8 cellular contexts compared by ENCODE assay signal in the genomic region with DNA sequence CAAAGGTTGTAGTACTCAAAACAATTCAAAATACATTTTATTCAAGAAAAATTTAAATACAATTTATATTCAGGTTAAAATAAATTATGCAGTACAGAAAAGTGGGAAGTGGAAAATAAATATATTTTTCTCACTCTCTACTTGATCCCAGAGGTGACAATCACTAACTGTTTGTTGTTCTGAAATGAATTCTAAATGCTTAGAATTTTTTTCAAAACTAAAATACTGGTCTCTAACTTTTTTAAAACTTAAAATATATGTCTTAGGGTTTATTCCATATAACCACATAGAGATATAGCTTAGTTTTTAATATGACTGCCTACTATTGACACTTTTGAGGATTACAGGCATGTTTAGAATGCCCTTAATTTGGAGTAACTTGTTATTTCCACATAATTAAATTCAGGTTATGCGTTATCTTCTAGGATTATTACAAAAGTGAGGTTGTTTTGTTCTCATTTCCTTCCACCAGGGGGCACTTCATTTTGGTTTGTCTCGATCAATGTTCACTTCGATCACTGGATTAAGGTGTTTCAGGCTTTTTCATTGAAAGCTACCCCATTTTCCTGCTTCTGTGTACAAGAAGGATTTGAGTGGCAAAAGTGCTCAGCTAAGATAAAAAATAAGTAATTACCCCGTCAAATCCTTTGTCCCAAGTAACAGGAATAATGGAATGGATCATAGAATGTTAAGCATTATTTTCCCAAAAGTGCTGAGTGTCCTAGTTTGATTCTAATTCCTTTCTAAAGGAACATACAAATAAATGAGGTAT. TPM values are rescaled to one million over a fixed set of nuclear protein-coding genes. Genes with fewer than 3 reads are reported as not detected.
DNase-seq lines count a peak whose midpoint lies in the region; ATAC-seq and TF ChIP-seq lines count a peak whose summit lies in the region.

No MANE protein-coding gene starts in this region.

- CTCF ChIA-PET in BJ (lab: Yijun Ruan, JAX) = interaction anchor here (0.7 to 13.9 kb wide), 25 partner anchors 8 to 931 kb away, joined by 3 to 275 read pairs (median 8); a partner anchor contains a TSS

- POLR2A ChIA-PET in BJ (lab: Charles Lee) = no interaction called here

- no peaks in the 10 kb centered on the region for H3K36me3 Mint-ChIP-seq in stimulated activated memory B cell treated with anti-CD40 and anti-IgM and Interleukin-4, amounts not matched to agents 10 μg/mL and 1 μg/mL and 100 μg/mL, for 72 hours

- H3K79me2 ChIP-seq in OCI-LY3 (ENCODE audit: low read length) = no peaks in the 10 kb centered on the region

- no peaks in the 10 kb centered on the region for H3K9me3 Mint-ChIP-seq in stimulated activated memory B cell treated with anti-CD40 and anti-IgM and Interleukin-4, amounts not matched to agents 10 μg/mL and 1 μg/mL and 100 μg/mL, for 72 hours

- peak overlapping the region; percentile 92 for H2AFZ ChIP-seq in OCI-LY3 (ENCODE audit: low read depth, low read length)

- H3K9ac ChIP-seq in OCI-LY3 (ENCODE audit: low read length) = peak overlapping the region; percentile 35; the same call in 1 of the 2 replicates

- H3K9me3 ChIP-seq in OCI-LY3 (ENCODE audit: insufficient read depth, low read length) (no peaks in the 10 kb centered on the region), muscle layer of duodenum (ENCODE audit: control insufficient read depth in 1 of 2, low read length in 2 of 2) (no peaks in the 10 kb centered on the region)

- H3K4me1 Mint-ChIP-seq in stimulated activated memory B cell treated with anti-CD40 and anti-IgM and Interleukin-4, amounts not matched to agents 10 μg/mL and 1 μg/mL and 100 μg/mL, for 72 hours = peaks cover 4% of the 10 kb centered on the region

- H3K27ac ChIP-seq in OCI-LY3 (ENCODE audit: low read length) (no peak overlapping the region), muscle layer of duodenum (ENCODE audit: low read length) (peak overlapping the region; percentile 45)

- peak overlapping the region; percentile 70 for H3K4me2 ChIP-seq in OCI-LY3 (ENCODE audit: low read length)

- no peaks in the 10 kb centered on the region for H3K27me3 Mint-ChIP-seq in stimulated activated memory B cell treated with anti-CD40 and anti-IgM and Interleukin-4, amounts not matched to agents 10 μg/mL and 1 μg/mL and 100 μg/mL, for 72 hours

- H3K27me3 ChIP-seq in BJ (ENCODE audit: control insufficient read depth, insufficient read depth, low read length) (no peaks in the 10 kb centered on the region), OCI-LY3 (ENCODE audit: low read depth, low read length) (no peaks in the 10 kb centered on the region), muscle layer of duodenum (ENCODE audit: low read depth, low read length) (no peaks in the 10 kb centered on the region)

- H3K4me3 ChIP-seq in BJ (ENCODE audit: low read depth, low read length) (0 out of 2 replicates have a peak overlapping the region, but pooled peaks have one; percentile 8), OCI-LY3 (ENCODE audit: low read length) (peak overlapping the region; percentile 54), muscle layer of duodenum (ENCODE audit: low read depth in 1 of 2, low read length in 2 of 2) (peak overlapping the region; percentile 44 to 60)

- peak; percentile 42 for ATAC-seq in GM18499 (IDR thresholded peaks at IDR 0.05; ENCODE audit: insufficient read depth, unreplicated experiment)
- peak; percentile 61 for ATAC-seq in HG03342 (IDR thresholded peaks at IDR 0.05; ENCODE audit: unreplicated experiment)
- ATAC-seq in stimulated activated memory B cell treated with anti-CD40 and anti-IgM and Interleukin-4, amounts not matched to agents 10 μg/mL and 1 μg/mL and 100 μg/mL, for 72 hours = no peak

- H3K36me3 ChIP-seq in BJ (ENCODE audit: control insufficient read depth, insufficient read depth, low read length) = no peaks in the 10 kb centered on the region
- no peaks in the 10 kb centered on the region for H3K36me3 ChIP-seq in OCI-LY3 (replicated peaks; ENCODE audit: low read depth, low read length)
- H3K36me3 ChIP-seq in muscle layer of duodenum (ENCODE audit: control insufficient read depth in 1 of 2, insufficient read depth in 2 of 2, low read length in 2 of 2) = no peaks in the 10 kb centered on the region

- no peak overlapping the region for H3K4me3 Mint-ChIP-seq in stimulated activated memory B cell treated with anti-CD40 and anti-IgM and Interleukin-4, amounts not matched to agents 10 μg/mL and 1 μg/mL and 100 μg/mL, for 72 hours

- DNase-seq in BJ (ENCODE audit: low read depth) (no peak), dedifferentiated amniotic fluid mesenchymal stem cell (ENCODE audit: extremely low spot score) (peak; percentile 66), AG20443 (ENCODE audit: low spot score) (no peak)

- no peaks in the 10 kb centered on the region for H4K20me1 ChIP-seq in OCI-LY3 (ENCODE audit: insufficient read depth, low read length)

- H3K27ac Mint-ChIP-seq in stimulated activated memory B cell treated with anti-CD40 and anti-IgM and Interleukin-4, amounts not matched to agents 10 μg/mL and 1 μg/mL and 100 μg/mL, for 72 hours = no peak overlapping the region

- TF ChIP-seq CTCF in BJ (IDR thresholded peaks at IDR 0.05; ENCODE audit: insufficient read depth, low read depth, low read length) (peak; percentile 67), OCI-LY3 (IDR thresholded peaks at IDR 0.05; ENCODE audit: low read depth, low read length) (peak; percentile 79)

- H3K4me1 ChIP-seq in OCI-LY3 (ENCODE audit: low read length) (peaks cover 6% of the 10 kb centered on the region), muscle layer of duodenum (ENCODE audit: control insufficient read depth in 1 of 2, insufficient read depth in 2 of 2, low read length in 2 of 2) (peaks cover 0 to 5% of the 10 kb centered on the region in 2 donors)

RNA-seq across cellular contexts. Expression of a gene that starts 27.1 kb away (rescaled TPM):
- 10.9 and 28.2 TPM in 2 replicates for polyA plus RNA-seq in BJ (2011; rRNA removed)
- 9.1 and 13.2 TPM in 2 replicates for polyA minus RNA-seq in BJ (2011; rRNA and poly(A)+ RNA removed)
